ENCODE assay signal across 1 cellular context in genomic region chr10:62960416-62960815, GRCh38.
TF ChIP-seq lines count a peak whose summit lies in the region.

No MANE protein-coding gene starts in this region.

TF ChIP-seq in HepG2, 621 proteins besides CTCF, POLR2A, EP300 and RAD21 (continued from another document):
- TF ChIP-seq TRIM22 (IDR thresholded peaks at IDR 0.05) (no peak), IRX3 (CRISPR knock-in tag; IDR thresholded peaks at IDR 0.05; ENCODE audit: borderline replicate concordance, low read depth) (no peak), FOXO1 (CRISPR knock-in tag; IDR thresholded peaks at IDR 0.05) (no peak), MAF1 (CRISPR knock-in tag; IDR thresholded peaks at IDR 0.05; ENCODE audit: borderline replicate concordance) (no peak), NFATC3 (CRISPR knock-in tag; IDR thresholded peaks at IDR 0.05) (no peak), ZNF589 (CRISPR knock-in tag; conservative IDR thresholded peaks at IDR 0.05) (no peak), PAWR (CRISPR knock-in tag; IDR thresholded peaks at IDR 0.05; ENCODE audit: borderline replicate concordance) (no peak), RAD51 (IDR thresholded peaks at IDR 0.05; ENCODE audit: borderline replicate concordance) (no peak), MIER3 (CRISPR knock-in tag; IDR thresholded peaks at IDR 0.05; ENCODE audit: borderline replicate concordance) (no peak), HES4 (CRISPR knock-in tag; IDR thresholded peaks at IDR 0.05; ENCODE audit: borderline replicate concordance) (no peak), ZSCAN5A (CRISPR knock-in tag; IDR thresholded peaks at IDR 0.05; ENCODE audit: borderline replicate concordance) (no peak), REXO4 (CRISPR knock-in tag; IDR thresholded peaks at IDR 0.05; ENCODE audit: borderline replicate concordance) (no peak), ZNF432 (CRISPR knock-in tag; IDR thresholded peaks at IDR 0.05; ENCODE audit: borderline replicate concordance) (no peak), ZNF747 (CRISPR knock-in tag; IDR thresholded peaks at IDR 0.05; ENCODE audit: borderline replicate concordance) (no peak), ZNF510 (CRISPR knock-in tag; IDR thresholded peaks at IDR 0.05; ENCODE audit: low read depth) (no peak), ZGPAT (CRISPR knock-in tag; IDR thresholded peaks at IDR 0.05) (no peak)
